1 cellular context compared by ENCODE assay signal in genomic region chrX:508163-508562, GRCh38.
TF ChIP-seq lines count a peak whose summit lies in the region.

No MANE protein-coding gene starts in this region.

TF ChIP-seq in HCT116, 20 proteins besides CTCF, POLR2A, EP300 and RAD21 (continued from another document):
- TF ChIP-seq REST (IDR thresholded peaks at IDR 0.05; ENCODE audit: low read depth) (no peak), JUND (IDR thresholded peaks at IDR 0.05) (no peak), ATF3 (IDR thresholded peaks at IDR 0.05) (no peak), TCF7L2 (IDR thresholded peaks at IDR 0.05; ENCODE audit: borderline replicate concordance, extremely low read depth, insufficient read depth, insufficient read length) (no peak), CEBPB (IDR thresholded peaks at IDR 0.05; ENCODE audit: low read depth) (no peak), ZNF274 (IDR thresholded peaks at IDR 0.05; ENCODE audit: low read depth, low read length) (no peak), CBX3 (IDR thresholded peaks at IDR 0.05; ENCODE audit: low read depth) (no peak), EZH2 (IDR thresholded peaks at IDR 0.05) (no peak), ZBTB33 (IDR thresholded peaks at IDR 0.05; ENCODE audit: extremely low read depth, insufficient replicate concordance, low read length) (no peak), FOSL1 (IDR thresholded peaks at IDR 0.05; ENCODE audit: low read depth) (no peak), SIN3A (IDR thresholded peaks at IDR 0.05; ENCODE audit: low read depth) (no peak), ZFX (IDR thresholded peaks at IDR 0.05) (no peak)
